26 cellular contexts compared by ENCODE assay signal in the genomic region with DNA sequence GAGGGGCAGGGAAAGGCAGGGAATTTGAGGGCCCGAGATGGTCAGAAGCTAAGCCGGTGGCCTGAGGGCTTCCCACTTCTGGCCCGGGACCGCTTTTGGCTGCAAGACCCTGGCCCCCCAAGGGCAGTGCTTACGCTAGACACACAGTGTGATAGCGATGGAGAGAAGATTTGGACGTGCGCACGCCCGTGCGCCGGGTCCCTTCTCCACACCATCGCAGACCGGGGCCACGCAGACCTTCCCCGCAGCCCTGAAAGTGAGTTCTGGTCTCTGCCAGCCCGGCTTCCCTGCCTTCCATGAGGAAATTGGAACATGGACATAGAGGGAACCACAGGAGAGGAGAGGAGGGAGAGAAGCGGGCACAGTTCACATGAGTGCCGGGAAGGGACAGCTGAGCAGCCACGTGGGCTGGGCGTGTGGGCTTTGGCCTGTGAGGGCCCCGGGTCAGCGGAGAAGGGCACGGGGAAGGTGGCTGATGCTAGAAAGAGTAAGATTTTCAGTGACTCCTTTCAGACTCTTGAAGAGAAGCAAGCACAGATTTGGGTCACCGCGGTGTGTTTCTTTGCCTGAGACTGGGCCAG. TPM values are rescaled to one million over a fixed set of nuclear protein-coding genes. Genes with fewer than 3 reads are reported as not detected.
DNase-seq lines count a peak whose midpoint lies in the region; ATAC-seq and TF ChIP-seq lines count a peak whose summit lies in the region.
"Had no signal": no experiment of that assay in that cellular context is flagged by ENCODE, and none has a peak within 500 bp of the region (broad histone marks: within the 10 kb centered on the region; RNA-seq: fewer than 3 reads in every experiment).

No MANE protein-coding gene starts in this region.

- POLR2A ChIA-PET in CD4-positive, alpha-beta memory T cell (lab: Charles Lee; ENCODE audit: partially characterized antibody) = no interaction called here
- POLR2A ChIA-PET in WTC11 (lab: Charles Lee) = no interaction called here

- H3K4me3 ChIP-seq in CD4-positive, alpha-beta memory T cell (ENCODE audit: low read length in 2 of 2) = no peak overlapping the region
- H3K4me3 ChIP-seq in liver (ENCODE audit: low read depth in 1 of 3, low read length in 3 of 3) (no peak overlapping the region), GM23338 (no peak overlapping the region)
- H3K4me3 ChIP-seq: colonic mucosa, hepatocyte, tibial nerve had no signal

- H3K27me3 ChIP-seq in CD4-positive, alpha-beta memory T cell (ENCODE audit: insufficient read depth, low read length) = no peaks in the 10 kb centered on the region
- H3K27me3 ChIP-seq in liver (ENCODE audit: control insufficient read depth in 4 of 4, insufficient read depth in 4 of 4, low read length in 3 of 4) = no peaks in the 10 kb centered on the region
- no peaks in the 10 kb centered on the region for H3K27me3 ChIP-seq in GM23338 (ENCODE audit: insufficient read depth)
- H3K27me3 ChIP-seq: colonic mucosa, hepatocyte had no signal

- peaks cover 60% of the 10 kb centered on the region for H3K4me1 ChIP-seq in CD4-positive, alpha-beta memory T cell (ENCODE audit: insufficient read depth, low read length)
- H3K4me1 ChIP-seq in liver (ENCODE audit: control insufficient read depth in 4 of 4, insufficient read depth in 4 of 4, low read length in 3 of 4) (peaks cover 40 to 88% (median 58%) of the 10 kb centered on the region in 4 donors), GM23338 (ENCODE audit: insufficient read depth) (no peaks in the 10 kb centered on the region)
- H3K4me1 ChIP-seq: colonic mucosa had no signal

- H3K27me3 Mint-ChIP-seq in CD4-positive, alpha-beta memory T cell = no peaks in the 10 kb centered on the region
- no peaks in the 10 kb centered on the region for H3K27me3 Mint-ChIP-seq in WTC11 (ENCODE audit: low read depth)
- H3K27me3 Mint-ChIP-seq in GM23338 (ENCODE audit: insufficient read depth, low read depth, poor library complexity) = peaks cover 8% of the 10 kb centered on the region
- H3K27me3 Mint-ChIP-seq: activated naive CD4-positive, alpha-beta T cell treated with anti-CD3 and anti-CD28 coated beads, Interleukin-2, amount 50 U/mL, for 24 hours had no signal

- peaks cover 0 to 2% (median 0%) of the 10 kb centered on the region in 8 donors for H3K9me3 Mint-ChIP-seq in CD4-positive, alpha-beta memory T cell
- H3K9me3 Mint-ChIP-seq in WTC11 = no peaks in the 10 kb centered on the region
- H3K9me3 Mint-ChIP-seq in stimulated activated effector memory CD8-positive, alpha-beta T cell treated with anti-CD3 and anti-CD28 coated beads, Interleukin-12 subunit alpha, Interleukin-12 subunit beta, amount 100 ng/mL, for 72 hours = no peaks in the 10 kb centered on the region
- no peaks in the 10 kb centered on the region for H3K9me3 Mint-ChIP-seq in GM23338
- H3K9me3 Mint-ChIP-seq: activated naive CD4-positive, alpha-beta T cell treated with anti-CD3 and anti-CD28 coated beads, Interleukin-2, amount 50 U/mL, for 24 hours; activated T-helper 2 cell treated with anti-CD3 and anti-CD28 coated beads, Interferon-gamma antibody, Interleukin-2, Interleukin-4, amounts not matched to agents 10 μg/mL and 5 μg/mL and 100 μg/mL, durations not matched to agents 14 hours and 24 hours and 36 hours; T-helper 1 cell treated with Interleukin-12 subunit alpha and Interleukin-12 subunit beta and Interleukin-4 antibody, amounts not matched to agents 30 μg/mL and 1 μg/mL, for 36 hours had no signal

- no peak for TF ChIP-seq CTCF in WTC11 (IDR thresholded peaks at IDR 0.05)
- no peak for TF ChIP-seq CTCF in liver (IDR thresholded peaks at IDR 0.05; ENCODE audit: low read depth, low read length, missing input control)
- TF ChIP-seq CTCF in GM23338 (conservative IDR thresholded peaks at IDR 0.05; ENCODE audit: low read depth in 2 of 2) = no peak

- H3F3A ChIP-seq in GM23338 (replicated peaks; ENCODE audit: low read depth) = no peaks in the 10 kb centered on the region

- TF ChIP-seq RAD21 in liver (IDR thresholded peaks at IDR 0.05) = peak in 1 of 2 donors; percentile 21

- CTCF ChIA-PET in CD4-positive, alpha-beta memory T cell (lab: Charles Lee; ENCODE audit: partially characterized antibody) = no interaction called here
- CTCF ChIA-PET in WTC11 (lab: Charles Lee) = interaction anchor here (1.2 kb wide), 1 partner anchor 18 kb away, joined by 4 read pairs; no protein-coding TSS in a partner anchor

- H3K36me3 Mint-ChIP-seq in CD4-positive, alpha-beta memory T cell = no peaks in the 10 kb centered on the region
- H3K36me3 Mint-ChIP-seq in WTC11 = no peaks in the 10 kb centered on the region
- peaks cover 11% of the 10 kb centered on the region for H3K36me3 Mint-ChIP-seq in stimulated activated effector memory CD8-positive, alpha-beta T cell treated with anti-CD3 and anti-CD28 coated beads, Interleukin-12 subunit alpha, Interleukin-12 subunit beta, amount 100 ng/mL, for 72 hours
- no peaks in the 10 kb centered on the region for H3K36me3 Mint-ChIP-seq in GM23338 (ENCODE audit: low read depth)
- H3K36me3 Mint-ChIP-seq: activated naive CD4-positive, alpha-beta T cell treated with anti-CD3 and anti-CD28 coated beads, Interleukin-2, amount 50 U/mL, for 24 hours had no signal

- peak overlapping the region in 5 of 8 donors; percentile 41 to 56 (median 46) for H3K4me3 Mint-ChIP-seq in CD4-positive, alpha-beta memory T cell
- H3K4me3 Mint-ChIP-seq in WTC11 = no peak overlapping the region
- peak overlapping the region; percentile 38 for H3K4me3 Mint-ChIP-seq in stimulated activated effector memory CD8-positive, alpha-beta T cell treated with anti-CD3 and anti-CD28 coated beads, Interleukin-12 subunit alpha, Interleukin-12 subunit beta, amount 100 ng/mL, for 72 hours
- H3K4me3 Mint-ChIP-seq in GM23338 = no peak overlapping the region; the same call in 2 of the 3 replicates
- H3K4me3 Mint-ChIP-seq: T-helper 1 cell treated with Interleukin-12 subunit alpha and Interleukin-12 subunit beta and Interleukin-4 antibody, amounts not matched to agents 30 μg/mL and 1 μg/mL, for 36 hours had no signal

- H3K9me2 ChIP-seq in GM23338 (ENCODE audit: insufficient read depth) = no peaks in the 10 kb centered on the region
- H3K9me2 ChIP-seq: SK-N-SH had no signal

- no peaks in the 10 kb centered on the region for H3K36me3 ChIP-seq in CD4-positive, alpha-beta memory T cell (ENCODE audit: insufficient read depth, low read length)
- H3K36me3 ChIP-seq in liver (ENCODE audit: control insufficient read depth in 4 of 4, insufficient read depth in 3 of 4, low read depth in 1 of 4, low read length in 3 of 4) (peaks cover 0 to 2% (median 0%) of the 10 kb centered on the region in 4 donors), GM23338 (ENCODE audit: insufficient read depth) (no peaks in the 10 kb centered on the region)
- H3K36me3 ChIP-seq: colonic mucosa, neutrophil, tibial nerve had no signal

- no peak for ATAC-seq in WTC11
- no peak for ATAC-seq in stimulated activated effector memory CD8-positive, alpha-beta T cell treated with anti-CD3 and anti-CD28 coated beads, Interleukin-12 subunit alpha, Interleukin-12 subunit beta, amount 100 ng/mL, for 72 hours
- ATAC-seq in GM23338 = no peak
- ATAC-seq: right cardiac atrium, Right ventricle myocardium inferior had no signal

- H2AFZ ChIP-seq in GM23338 = no peak overlapping the region
- H2AFZ ChIP-seq: hepatocyte had no signal

- no peak for DNase-seq in CD4-positive, alpha-beta memory T cell
- no peak for DNase-seq in WTC11 (ENCODE audit: low spot score)
- DNase-seq in stimulated activated effector memory CD8-positive, alpha-beta T cell treated with anti-CD3 and anti-CD28 coated beads, Interleukin-12 subunit alpha, Interleukin-12 subunit beta, amount 100 ng/mL, for 72 hours (ENCODE audit: low spot score in 2 of 2) = no peak
- DNase-seq in GDM1 (lab: John Stamatoyannopoulos, UW) = no peak
- DNase-seq in GM23338 (ENCODE audit: low spot score) = no peak
- DNase-seq in stimulated activated CD4-positive, alpha-beta T cell treated with anti-CD3 and anti-CD28 coated beads, Interleukin-2, amount 100 ng/mL, for 48 hours = no peak
- DNase-seq: activated CD4-positive, alpha-beta T cell treated with anti-CD3 and anti-CD28 coated beads, Interleukin-2, amount 50 U/mL, for 48 hours; activated CD4-positive, CD25-positive, alpha-beta regulatory T cell treated with anti-CD3 and anti-CD28 coated beads, Interleukin-2, amount 50 U/mL, for 72 hours; C1 segment of cervical spinal cord; colonic mucosa; DND-41; effector CD8-positive, alpha-beta T cell; Kasumi-1; NCI-H1417; NCI-H2029 treated with DMSO at 0.1 percent for 48 hours; SK-N-SH had no signal

- H3K9me3 ChIP-seq in CD4-positive, alpha-beta memory T cell (ENCODE audit: control insufficient read depth in 1 of 2, low read length in 2 of 2) = no peaks in the 10 kb centered on the region
- H3K9me3 ChIP-seq in liver (ENCODE audit: control insufficient read depth in 4 of 4, low read length in 3 of 4) = no peaks in the 10 kb centered on the region
- H3K9me3 ChIP-seq: colonic mucosa, neutrophil, SK-N-SH, tibial nerve had no signal

- WGBS in liver = 75% methylated on average over 26 of the region's 26 CpGs

- H3K9ac ChIP-seq in liver (ENCODE audit: low read depth in 1 of 2, low read length in 2 of 2) = no peak overlapping the region
- H3K9ac ChIP-seq: SK-N-SH had no signal

- H3K27ac ChIP-seq in CD4-positive, alpha-beta memory T cell (ENCODE audit: low read depth, low read length) = no peak overlapping the region
- peak overlapping the region; percentile 77 to 92 for H3K27ac ChIP-seq in liver (ENCODE audit: low read depth in 1 of 2, low read length in 2 of 2)
- no peak overlapping the region for H3K27ac ChIP-seq in GM23338 (ENCODE audit: low read depth)
- H3K27ac ChIP-seq: colonic mucosa, epithelial cell of prostate, hepatocyte, neutrophil, tibial nerve had no signal

- H3K27ac Mint-ChIP-seq in CD4-positive, alpha-beta memory T cell = peak overlapping the region in 6 of 7 donors; percentile 29 to 92 (median 74)
- H3K27ac Mint-ChIP-seq in WTC11 = peak overlapping the region; percentile 88
- peak overlapping the region; percentile 84 for H3K27ac Mint-ChIP-seq in stimulated activated effector memory CD8-positive, alpha-beta T cell treated with anti-CD3 and anti-CD28 coated beads, Interleukin-12 subunit alpha, Interleukin-12 subunit beta, amount 100 ng/mL, for 72 hours
- H3K27ac Mint-ChIP-seq in GM23338 = no peak overlapping the region
- H3K27ac Mint-ChIP-seq: activated T-helper 2 cell treated with anti-CD3 and anti-CD28 coated beads, Interferon-gamma antibody, Interleukin-2, Interleukin-4, amounts not matched to agents 10 μg/mL and 5 μg/mL and 100 μg/mL, durations not matched to agents 14 hours and 24 hours and 36 hours; T-helper 1 cell treated with Interleukin-12 subunit alpha and Interleukin-12 subunit beta and Interleukin-4 antibody, amounts not matched to agents 30 μg/mL and 1 μg/mL, for 36 hours had no signal

- no peak overlapping the region for H3K4me2 ChIP-seq in GM23338
- H3K4me2 ChIP-seq: hepatocyte, SK-N-SH had no signal

- no peaks in the 10 kb centered on the region for H4K20me1 ChIP-seq in GM23338 (replicated peaks; ENCODE audit: insufficient read depth)

- H3K79me2 ChIP-seq in GM23338 (replicated peaks; ENCODE audit: insufficient read depth) = no peaks in the 10 kb centered on the region

- H3K4me1 Mint-ChIP-seq in CD4-positive, alpha-beta memory T cell = peaks cover 21 to 63% (median 44%) of the 10 kb centered on the region in 4 donors
- peaks cover 6% of the 10 kb centered on the region; the same call in 1 of the 2 replicates for H3K4me1 Mint-ChIP-seq in WTC11
- peaks cover 60% of the 10 kb centered on the region for H3K4me1 Mint-ChIP-seq in stimulated activated effector memory CD8-positive, alpha-beta T cell treated with anti-CD3 and anti-CD28 coated beads, Interleukin-12 subunit alpha, Interleukin-12 subunit beta, amount 100 ng/mL, for 72 hours
- H3K4me1 Mint-ChIP-seq in GM23338 = peaks cover 2% of the 10 kb centered on the region

- intact Hi-C loops in CD4-positive, alpha-beta memory T cell (cut with micrococcal nuclease) = loop anchor here (5.0 kb wide), 1 partner anchor 50 kb away; no protein-coding TSS in a partner anchor

RNA-seq across cellular contexts. Expression of a gene that starts 23.8 kb away (rescaled TPM):
- total RNA-seq in CD4-positive, alpha-beta memory T cell = 10 to 100 TPM; 19.0 to 20.5 TPM
- under 1 TPM; 0.07 to 0.48 TPM for polyA plus RNA-seq in CD4-positive, alpha-beta memory T cell
- total RNA-seq in WTC11 (2021) (8.1 to 9.3 TPM (median 8.5 TPM) in 3 replicates), liver (10 to 100 TPM in 1 of 2 donors, 1 to 10 TPM in 1; 5.9 to 12.8 TPM)
- polyA plus RNA-seq in liver (1 to 10 TPM in 1 of 2 donors, under 1 TPM in 1; 0.19 to 4.6 TPM), GM23338 (2016; fragmentation: Nextera tagmentation; extraction: Ambion mirVana) (0.53 and 0.61 TPM in 2 replicates)
- total RNA-seq in GM23338 (2014; rRNA removed; shearing (Covaris generic)) = 2.2 and 2.4 TPM in 2 replicates

Comparison
In these comparisons a context has a peak if more than half of its experiments do, and no peak if none do; other contexts are left out.
1. H3K27ac ChIP-seq: peak in liver (2 of 2); none in CD4-positive, alpha-beta memory T cell (single experiment) and GM23338 (single experiment).
2. H3K4me3 Mint-ChIP-seq: peak in CD4-positive, alpha-beta memory T cell (5 of 8) and stimulated activated effector memory CD8-positive, alpha-beta T cell treated with anti-CD3 and anti-CD28 coated beads, Interleukin-12 subunit alpha, Interleukin-12 subunit beta, amount 100 ng/mL, for 72 hours (single experiment); none in WTC11 (single experiment) and GM23338 (single experiment).